ENCODE assay signal across 1 cellular context in the genomic region with DNA sequence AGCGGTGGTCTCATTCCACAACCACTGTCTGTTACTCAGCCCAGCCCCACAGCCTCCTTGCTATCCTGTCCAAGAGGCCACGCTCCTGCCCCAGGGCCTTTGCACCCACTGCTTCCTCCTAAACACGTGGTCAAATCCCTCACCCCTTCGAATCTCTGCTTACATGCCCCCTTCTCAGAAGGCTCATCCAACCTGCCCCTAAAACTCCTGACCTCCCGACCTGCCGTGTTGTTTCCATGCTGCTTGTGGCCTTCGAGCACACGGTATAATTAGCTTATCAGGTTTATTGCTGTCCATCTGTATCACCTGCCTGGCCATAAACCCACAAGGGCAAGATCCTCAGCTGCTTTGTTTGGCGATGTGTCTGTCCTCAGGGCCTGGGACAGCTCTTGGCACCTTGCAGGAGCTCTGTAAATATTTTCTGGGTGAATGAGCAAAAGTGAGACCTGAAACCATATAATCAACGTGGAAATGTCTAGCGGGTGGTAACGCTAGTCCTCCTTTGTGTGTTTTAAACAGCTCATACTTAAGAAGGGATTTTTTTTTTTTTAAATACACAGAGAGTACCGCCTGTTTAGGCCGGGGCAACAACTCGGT.
TF ChIP-seq lines count a peak whose summit lies in the region.

No MANE protein-coding gene starts in this region.

TF ChIP-seq in SK-N-SH treated with all-trans-retinoic acid at 6 μM for 48 hours, 23 proteins besides CTCF, POLR2A, EP300 and RAD21 (continued from another document):
- TF ChIP-seq, protein P1, sequence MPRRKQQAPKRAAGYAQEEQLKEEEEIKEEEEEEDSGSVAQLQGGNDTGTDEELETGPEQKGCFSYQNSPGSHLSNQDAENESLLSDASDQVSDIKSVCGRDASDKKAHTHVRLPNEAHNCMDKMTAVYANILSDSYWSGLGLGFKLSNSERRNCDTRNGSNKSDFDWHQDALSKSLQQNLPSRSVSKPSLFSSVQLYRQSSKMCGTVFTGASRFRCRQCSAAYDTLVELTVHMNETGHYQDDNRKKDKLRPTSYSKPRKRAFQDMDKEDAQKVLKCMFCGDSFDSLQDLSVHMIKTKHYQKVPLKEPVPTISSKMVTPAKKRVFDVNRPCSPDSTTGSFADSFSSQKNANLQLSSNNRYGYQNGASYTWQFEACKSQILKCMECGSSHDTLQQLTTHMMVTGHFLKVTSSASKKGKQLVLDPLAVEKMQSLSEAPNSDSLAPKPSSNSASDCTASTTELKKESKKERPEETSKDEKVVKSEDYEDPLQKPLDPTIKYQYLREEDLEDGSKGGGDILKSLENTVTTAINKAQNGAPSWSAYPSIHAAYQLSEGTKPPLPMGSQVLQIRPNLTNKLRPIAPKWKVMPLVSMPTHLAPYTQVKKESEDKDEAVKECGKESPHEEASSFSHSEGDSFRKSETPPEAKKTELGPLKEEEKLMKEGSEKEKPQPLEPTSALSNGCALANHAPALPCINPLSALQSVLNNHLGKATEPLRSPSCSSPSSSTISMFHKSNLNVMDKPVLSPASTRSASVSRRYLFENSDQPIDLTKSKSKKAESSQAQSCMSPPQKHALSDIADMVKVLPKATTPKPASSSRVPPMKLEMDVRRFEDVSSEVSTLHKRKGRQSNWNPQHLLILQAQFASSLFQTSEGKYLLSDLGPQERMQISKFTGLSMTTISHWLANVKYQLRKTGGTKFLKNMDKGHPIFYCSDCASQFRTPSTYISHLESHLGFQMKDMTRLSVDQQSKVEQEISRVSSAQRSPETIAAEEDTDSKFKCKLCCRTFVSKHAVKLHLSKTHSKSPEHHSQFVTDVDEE (CRISPR knock-in tag; IDR thresholded peaks at IDR 0.05), result no peak
- TF ChIP-seq ARNTL (CRISPR knock-in tag; IDR thresholded peaks at IDR 0.05; ENCODE audit: borderline replicate concordance, low read depth), result no peak
- no peak for TF ChIP-seq PATZ1 (CRISPR knock-in tag; IDR thresholded peaks at IDR 0.05; ENCODE audit: borderline replicate concordance)
- TF ChIP-seq, protein P2, sequence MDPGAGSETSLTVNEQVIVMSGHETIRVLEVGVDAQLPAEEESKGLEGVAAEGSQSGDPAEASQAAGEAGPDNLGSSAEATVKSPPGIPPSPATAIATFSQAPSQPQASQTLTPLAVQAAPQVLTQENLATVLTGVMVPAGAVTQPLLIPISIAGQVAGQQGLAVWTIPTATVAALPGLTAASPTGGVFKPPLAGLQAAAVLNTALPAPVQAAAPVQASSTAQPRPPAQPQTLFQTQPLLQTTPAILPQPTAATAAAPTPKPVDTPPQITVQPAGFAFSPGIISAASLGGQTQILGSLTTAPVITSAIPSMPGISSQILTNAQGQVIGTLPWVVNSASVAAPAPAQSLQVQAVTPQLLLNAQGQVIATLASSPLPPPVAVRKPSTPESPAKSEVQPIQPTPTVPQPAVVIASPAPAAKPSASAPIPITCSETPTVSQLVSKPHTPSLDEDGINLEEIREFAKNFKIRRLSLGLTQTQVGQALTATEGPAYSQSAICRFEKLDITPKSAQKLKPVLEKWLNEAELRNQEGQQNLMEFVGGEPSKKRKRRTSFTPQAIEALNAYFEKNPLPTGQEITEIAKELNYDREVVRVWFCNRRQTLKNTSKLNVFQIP (CRISPR knock-in tag; IDR thresholded peaks at IDR 0.05; ENCODE audit: borderline replicate concordance, low read depth), result no peak
- no peak for TF ChIP-seq ZC3H10 (CRISPR knock-in tag; IDR thresholded peaks at IDR 0.05)
- TF ChIP-seq ESRRG (CRISPR knock-in tag; IDR thresholded peaks at IDR 0.05), result no peak
- TF ChIP-seq, protein P3, sequence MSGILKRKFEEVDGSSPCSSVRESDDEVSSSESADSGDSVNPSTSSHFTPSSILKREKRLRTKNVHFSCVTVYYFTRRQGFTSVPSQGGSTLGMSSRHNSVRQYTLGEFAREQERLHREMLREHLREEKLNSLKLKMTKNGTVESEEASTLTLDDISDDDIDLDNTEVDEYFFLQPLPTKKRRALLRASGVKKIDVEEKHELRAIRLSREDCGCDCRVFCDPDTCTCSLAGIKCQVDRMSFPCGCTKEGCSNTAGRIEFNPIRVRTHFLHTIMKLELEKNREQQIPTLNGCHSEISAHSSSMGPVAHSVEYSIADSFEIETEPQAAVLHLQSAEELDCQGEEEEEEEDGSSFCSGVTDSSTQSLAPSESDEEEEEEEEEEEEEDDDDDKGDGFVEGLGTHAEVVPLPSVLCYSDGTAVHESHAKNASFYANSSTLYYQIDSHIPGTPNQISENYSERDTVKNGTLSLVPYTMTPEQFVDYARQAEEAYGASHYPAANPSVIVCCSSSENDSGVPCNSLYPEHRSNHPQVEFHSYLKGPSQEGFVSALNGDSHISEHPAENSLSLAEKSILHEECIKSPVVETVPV (CRISPR knock-in tag; IDR thresholded peaks at IDR 0.05), result no peak
- no peak for TF ChIP-seq PPARA (CRISPR knock-in tag; IDR thresholded peaks at IDR 0.05; ENCODE audit: borderline replicate concordance)
- TF ChIP-seq TOX (CRISPR knock-in tag; IDR thresholded peaks at IDR 0.05; ENCODE audit: borderline replicate concordance), result no peak
- TF ChIP-seq TCF4 (CRISPR knock-in tag; IDR thresholded peaks at IDR 0.05; ENCODE audit: borderline replicate concordance), result no peak
- no peak for TF ChIP-seq OSR1 (CRISPR knock-in tag; IDR thresholded peaks at IDR 0.05)
